Comparison of ENCODE assay signal across 8 cellular contexts in the genomic region with DNA sequence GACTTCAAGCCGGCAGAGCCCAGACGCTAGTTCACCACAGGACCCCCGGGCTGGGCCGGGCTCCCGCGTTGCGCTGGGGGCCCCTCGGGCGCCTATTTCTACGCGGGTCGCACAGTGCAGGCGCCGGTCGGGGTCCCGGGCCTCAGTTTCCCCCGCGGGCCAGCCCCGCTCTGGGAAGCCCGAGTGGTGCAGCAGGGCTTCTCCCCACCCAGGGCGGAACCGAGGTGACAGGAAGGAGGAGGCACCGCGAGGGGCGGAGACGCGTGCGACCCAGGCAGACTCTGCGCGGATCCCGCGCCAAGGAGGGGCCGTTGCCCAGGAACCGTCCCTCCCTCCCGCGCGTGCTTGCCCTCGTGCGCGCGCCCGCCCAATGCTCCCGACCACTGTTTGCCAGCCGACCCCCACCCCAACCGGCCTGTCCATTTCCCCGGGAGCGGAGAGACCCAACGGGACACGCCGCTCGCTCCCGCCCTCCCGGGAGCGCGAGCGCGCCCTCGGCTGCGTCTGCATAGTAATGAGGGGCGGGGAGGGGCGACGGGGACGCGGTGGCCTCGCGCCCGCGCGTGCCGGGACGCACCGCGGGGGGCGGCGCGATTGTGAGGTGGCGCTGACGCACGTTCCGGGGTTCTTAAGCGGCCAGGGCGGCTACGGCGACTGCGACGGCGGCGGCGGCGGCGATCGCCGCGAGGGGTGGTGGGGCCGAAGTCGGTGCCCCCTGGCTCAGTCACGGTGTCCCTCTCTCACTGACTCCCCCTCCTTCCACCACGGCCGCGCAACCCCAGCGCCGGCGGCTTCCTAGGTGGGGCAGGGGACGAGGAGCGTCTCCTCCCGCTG. TPM values are rescaled to one million over a fixed set of nuclear protein-coding genes. Genes with fewer than 3 reads are reported as not detected.
DNase-seq lines count a peak whose midpoint lies in the region; ATAC-seq and TF ChIP-seq lines count a peak whose summit lies in the region.

Gene CPEB2, plus strand, starts transcription at position 657 of the 834 bp plus-strand sequence. CDS start 193 bp downstream, outside the sequence.

- H3K79me1 ChIP-seq in trophoblast cell (ENCODE audit: low read length), result peaks cover 34% of the 10 kb centered on the region

- peak within 1 kb of the TSS; percentile 100 for H3K4me2 ChIP-seq in trophoblast cell (ENCODE audit: low read length)

- intact Hi-C loops in Right ventricle myocardium superior (cut with DNase I), result loop anchor here (10.0 kb wide), 1 partner anchor 247 kb away; no protein-coding TSS in a partner anchor

- peak within 1 kb of the TSS; percentile 95 for H3K27ac ChIP-seq in trophoblast cell (ENCODE audit: low read depth, low read length)
- peak within 1 kb of the TSS; percentile 92 to 100 (median 99) for H3K27ac ChIP-seq in tibial nerve

- peak within 1 kb of the TSS; percentile 74 for H2AFZ ChIP-seq in trophoblast cell (ENCODE audit: insufficient read depth, low read length, poor library complexity)

- TF ChIP-seq POLR2A in GM10847 (IDR thresholded peaks at IDR 0.05; ENCODE audit: extremely low read depth, insufficient read length), result peak; percentile 98
- TF ChIP-seq POLR2A in tibial nerve (IDR thresholded peaks at IDR 0.05), result peak; percentile 99

- H3K4me1 ChIP-seq in adipocyte (ENCODE audit: control insufficient read depth, insufficient read depth, low read length) (peaks cover 21% of the 10 kb centered on the region), trophoblast cell (ENCODE audit: control insufficient read depth in 1 of 2, insufficient read depth in 2 of 2, low read length in 2 of 2) (no peaks in the 10 kb centered on the region), tibial nerve (peaks cover 0 to 23% (median 0%) of the 10 kb centered on the region in 4 donors)

- H3K9ac ChIP-seq in adipocyte (ENCODE audit: low read length) (peak within 1 kb of the TSS; percentile 100), trophoblast cell (ENCODE audit: low read length) (peak within 1 kb of the TSS; percentile 85)

- H4K91ac ChIP-seq in trophoblast cell (ENCODE audit: low read depth, low read length), result peak within 1 kb of the TSS; percentile 92

- H3K4ac ChIP-seq in trophoblast cell (ENCODE audit: low read depth, low read length), result peak within 1 kb of the TSS; percentile 78

- peaks cover 16% of the 10 kb centered on the region for H3K79me2 ChIP-seq in trophoblast cell (ENCODE audit: control insufficient read depth, insufficient read depth, low read length, poor library complexity)

- H3K4me3 ChIP-seq in HFF-Myc (replicated peaks; ENCODE audit: low read depth, low read length) (peak within 1 kb of the TSS; percentile 72), adipocyte (ENCODE audit: low read length) (peak within 1 kb of the TSS; percentile 98), trophoblast cell (ENCODE audit: low read depth, low read length) (peak within 1 kb of the TSS; percentile 95), tibial nerve (peak within 1 kb of the TSS; percentile 75 to 99 (median 93))

- H2BK5ac ChIP-seq in trophoblast cell (ENCODE audit: low read depth, low read length, poor library complexity), result peak within 1 kb of the TSS; percentile 87

- TF ChIP-seq EP300 in tibial nerve (IDR thresholded peaks at IDR 0.05), result peak; percentile 8 to 98

- H3K18ac ChIP-seq in trophoblast cell (ENCODE audit: low read length), result peak within 1 kb of the TSS; percentile 84

- no peak for TF ChIP-seq CTCF in HFF-Myc (IDR thresholded peaks at IDR 0.05; ENCODE audit: low read depth, low read length, missing control alignments)
- peak in 3 of 5 experiments; percentile 8 to 56 (median 40) for TF ChIP-seq CTCF in tibial nerve (IDR thresholded peaks at IDR 0.05)

- ATAC-seq in Right ventricle myocardium superior (ENCODE audit: poor library complexity), result peak; percentile 89

- H3K27me3 ChIP-seq in adipocyte (replicated peaks; ENCODE audit: control insufficient read depth, insufficient read depth, low read length), result no peaks in the 10 kb centered on the region
- H3K27me3 ChIP-seq in trophoblast cell (ENCODE audit: insufficient read depth, low read length), result no peaks in the 10 kb centered on the region
- no peaks in the 10 kb centered on the region for H3K27me3 ChIP-seq in tibial nerve

- H2AK5ac ChIP-seq in trophoblast cell (ENCODE audit: low read length), result peak within 1 kb of the TSS; percentile 35

- H2BK120ac ChIP-seq in trophoblast cell (ENCODE audit: insufficient read depth, low read length, poor library complexity), result peak within 1 kb of the TSS; percentile 90

- WGBS in trophoblast cell (ENCODE audit: extremely low coverage, insufficient coverage, insufficient read length), result no CpG with 5 or more reads among the region's 106 CpGs
- WGBS in tibial nerve, 2 donors, result 0 to 1% methylated on average over 6 to 79 of the region's 106 CpGs

- H2BK12ac ChIP-seq in trophoblast cell (ENCODE audit: low read length), result peak within 1 kb of the TSS; percentile 47

- H3K36me3 ChIP-seq in adipocyte (ENCODE audit: control insufficient read depth, insufficient read depth, low read length, severe bottlenecking) (no peaks in the 10 kb centered on the region), trophoblast cell (ENCODE audit: control insufficient read depth in 1 of 2, insufficient read depth in 2 of 2, low read length in 2 of 2) (no peaks in the 10 kb centered on the region), tibial nerve (no peaks in the 10 kb centered on the region)

- DNase-seq in HFF-Myc (ENCODE audit: extremely low read depth, low read depth) (peak; percentile 52), MV-4-11 (lab: John Stamatoyannopoulos, UW) (peak; percentile 94), T follicular helper cell (ENCODE audit: low read depth) (peak; percentile 86), adipocyte (ENCODE audit: low read depth) (peak; percentile 98), Right ventricle myocardium superior (peak; percentile 98), trophoblast cell (peak; percentile 90 to 94), tibial nerve (ENCODE audit: low spot score in 2 of 2) (peak; percentile 91 to 93)

- H4K8ac ChIP-seq in trophoblast cell (ENCODE audit: low read depth, low read length), result peak within 1 kb of the TSS; percentile 85

- H3K23ac ChIP-seq in trophoblast cell (ENCODE audit: low read length), result no peak within 1 kb of the TSS

- H3K14ac ChIP-seq in trophoblast cell (ENCODE audit: low read length), result peak within 1 kb of the TSS; percentile 98

- H3K9me3 ChIP-seq in adipocyte (ENCODE audit: control insufficient read depth, low read length) (peaks cover 1% of the 10 kb centered on the region), trophoblast cell (ENCODE audit: insufficient read depth, low read depth, low read length) (no peaks in the 10 kb centered on the region), tibial nerve (no peaks in the 10 kb centered on the region)

- H4K12ac ChIP-seq in trophoblast cell (ENCODE audit: low read depth, low read length), result peak within 1 kb of the TSS; percentile 60

RNA-seq across cellular contexts. Expression of gene CPEB2, which starts in this region (rescaled TPM):
- total RNA-seq in Right ventricle myocardium superior, result 26.2 TPM
- polyA plus RNA-seq in trophoblast cell (2013), result 9.1 and 9.6 TPM in 2 replicates
- 10 to 100 TPM; 16.2 to 33.4 (median 23.9) TPM for total RNA-seq in tibial nerve

Comparison
In these comparisons a context has a peak if more than half of its experiments do, and no peak if none do; other contexts are left out.
1. Peak in every context shown above with its lines: DNase-seq, ATAC-seq, H3K4me3 ChIP-seq and H3K27ac ChIP-seq.